In the genomic region with DNA sequence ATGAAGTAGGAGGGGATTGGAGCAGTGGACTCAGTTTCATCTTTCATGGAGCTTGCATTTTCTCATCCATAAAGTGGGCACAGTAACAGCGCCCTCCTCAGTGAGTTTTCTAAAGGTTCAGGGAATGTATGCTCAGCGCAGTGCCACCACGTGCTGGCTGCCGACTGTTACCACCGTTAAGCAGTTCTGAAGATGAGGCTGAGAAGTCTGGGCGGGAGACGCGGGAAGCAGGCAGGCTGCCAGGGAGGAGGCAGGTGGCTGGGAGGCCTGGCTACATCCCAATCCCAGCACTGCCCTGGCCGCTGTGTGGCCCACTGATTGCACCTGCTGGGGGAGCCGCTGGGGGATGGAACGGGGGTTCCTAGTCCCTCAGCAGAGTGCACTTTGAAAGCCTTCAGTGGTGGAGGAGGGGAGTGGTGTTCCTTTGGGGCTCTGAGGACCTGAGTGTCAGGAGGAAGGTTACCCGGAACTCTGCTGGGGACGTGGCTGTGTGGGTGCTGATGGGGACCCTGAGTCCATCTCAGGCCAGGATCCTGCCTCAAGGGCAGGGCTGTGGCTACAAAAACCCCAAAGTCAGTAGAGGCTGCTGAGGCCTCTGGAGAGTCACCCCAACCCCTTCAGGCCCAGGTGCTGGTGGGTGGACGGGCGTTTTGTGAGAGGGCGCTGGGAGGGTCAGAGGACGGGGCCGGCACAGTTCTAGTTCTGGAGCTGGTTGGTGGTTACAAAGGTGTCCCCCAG, we compare ENCODE assay signal across 18 cellular contexts. TPM values are rescaled to one million over a fixed set of nuclear protein-coding genes. Genes with fewer than 3 reads are reported as not detected.
DNase-seq lines count a peak whose midpoint lies in the region; ATAC-seq and TF ChIP-seq lines count a peak whose summit lies in the region.
"Had no signal": no experiment of that assay in that cellular context is flagged by ENCODE, and none has a peak within 500 bp of the region (broad histone marks: within the 10 kb centered on the region; RNA-seq: fewer than 3 reads in every experiment).

No MANE protein-coding gene starts in this region.

- DNase-seq in H7 (peak; percentile 81), NCI-H1105 treated with DMSO at 0.1 percent for 48 hours (lab: John Stamatoyannopoulos, UW) (peak; percentile 87), cerebellar cortex (ENCODE audit: low spot score) (peak; percentile 72), nephron progenitor cell (no peak), DMS153 (lab: John Stamatoyannopoulos, UW) (no peak), hepatic stellate cell (ENCODE audit: low spot score) (no peak), mesothelial cell of epicardium (ENCODE audit: low spot score in 2 of 2, unreplicated experiment in 2 of 2) (no peak)
- DNase-seq: activated CD4-positive, alpha-beta T cell treated with anti-CD3 and anti-CD28 coated beads for 1 hour; activated naive CD4-positive, alpha-beta T cell treated with anti-CD3 and anti-CD28 coated beads for 36 hours; BE2C; NCI-H146; NCI-H526 treated with DMSO at 0.1 percent for 48 hours; retina; T-helper 1 cell had no signal

- H3K4me1 Mint-ChIP-seq in nephron progenitor cell: peaks cover 9% of the 10 kb centered on the region
- H3K4me1 Mint-ChIP-seq in mesothelial cell of epicardium: peaks cover 7% of the 10 kb centered on the region

- no peak for TF ChIP-seq CTCF in nephron progenitor cell (IDR thresholded peaks at IDR 0.05)
- no peak for TF ChIP-seq CTCF in mesothelial cell of epicardium (IDR thresholded peaks at IDR 0.05; ENCODE audit: unreplicated experiment)

- H3K4me3 ChIP-seq in H7 (ENCODE audit: insufficient read depth, low read depth, low read length): no peak overlapping the region

- no peak overlapping the region for H3K27ac Mint-ChIP-seq in nephron progenitor cell
- H3K27ac Mint-ChIP-seq in mesothelial cell of epicardium: no peak overlapping the region
- H3K27ac Mint-ChIP-seq: activated naive CD4-positive, alpha-beta T cell treated with anti-CD3 and anti-CD28 coated beads for 36 hours; stimulated activated naive CD8-positive, alpha-beta T cell treated with anti-CD3 and anti-CD28 coated beads, Interleukin-15, Interleukin-2, amounts not matched to agents 100 ng/mL and 50 ng/mL, for 24 hours had no signal

- peaks cover 45% of the 10 kb centered on the region for H3K27me3 ChIP-seq in H7 (ENCODE audit: control insufficient read depth, insufficient read depth, low read length)

- no peak for ATAC-seq in GM21619 (IDR thresholded peaks at IDR 0.05; ENCODE audit: unreplicated experiment)
- ATAC-seq: gastroesophageal sphincter, Panc1 had no signal

- H3K9me3 Mint-ChIP-seq in nephron progenitor cell: peaks cover 30% of the 10 kb centered on the region
- no peaks in the 10 kb centered on the region for H3K9me3 Mint-ChIP-seq in mesothelial cell of epicardium
- H3K9me3 Mint-ChIP-seq: activated naive CD4-positive, alpha-beta T cell treated with anti-CD3 and anti-CD28 coated beads for 36 hours; stimulated activated naive CD8-positive, alpha-beta T cell treated with anti-CD3 and anti-CD28 coated beads, Interleukin-15, Interleukin-2, amounts not matched to agents 100 ng/mL and 50 ng/mL, for 24 hours had no signal

- H3K27me3 Mint-ChIP-seq in nephron progenitor cell (ENCODE audit: low read depth, poor library complexity) (peaks cover 95% of the 10 kb centered on the region), mesothelial cell of epicardium (ENCODE audit: low read depth) (peaks cover 87% of the 10 kb centered on the region)

- H3K36me3 Mint-ChIP-seq in nephron progenitor cell (ENCODE audit: low read depth) (no peaks in the 10 kb centered on the region), mesothelial cell of epicardium (no peaks in the 10 kb centered on the region)

- H3K4me3 Mint-ChIP-seq in nephron progenitor cell (peak overlapping the region; percentile 36), mesothelial cell of epicardium (no peak overlapping the region)
- H3K4me3 Mint-ChIP-seq: activated naive CD4-positive, alpha-beta T cell treated with anti-CD3 and anti-CD28 coated beads for 36 hours; stimulated activated naive CD8-positive, alpha-beta T cell treated with anti-CD3 and anti-CD28 coated beads, Interleukin-15, Interleukin-2, amounts not matched to agents 100 ng/mL and 50 ng/mL, for 24 hours had no signal

- no peaks in the 10 kb centered on the region for H3K36me3 ChIP-seq in H7 (replicated peaks; ENCODE audit: control insufficient read depth, insufficient read depth, low read length)
- H3K36me3 ChIP-seq: BE2C, gastroesophageal sphincter had no signal

RNA-seq across cellular contexts. Expression of a gene that starts 28.0 kb away (rescaled TPM):
- total RNA-seq in H7 (2014; rRNA removed; shearing (Covaris generic)): 0.03 and 0.41 TPM in 2 replicates
- total RNA-seq in mesothelial cell of epicardium: 0.11 to 0.16 TPM (median 0.16 TPM) in 3 replicates
- total RNA-seq: activated naive CD4-positive, alpha-beta T cell treated with anti-CD3 and anti-CD28 coated beads for 36 hours had no signal

Comparison
In these comparisons a context has a peak if more than half of its experiments do, and no peak if none do; other contexts are left out.
1. DNase-seq: peak in H7 (single experiment), NCI-H1105 treated with DMSO at 0.1 percent for 48 hours (single experiment) and cerebellar cortex (single experiment); none in nephron progenitor cell (single experiment), DMS153 (single experiment), hepatic stellate cell (single experiment) and mesothelial cell of epicardium (0 of 2).